Comparison of ENCODE assay signal across 37 cellular contexts in the genomic region with DNA sequence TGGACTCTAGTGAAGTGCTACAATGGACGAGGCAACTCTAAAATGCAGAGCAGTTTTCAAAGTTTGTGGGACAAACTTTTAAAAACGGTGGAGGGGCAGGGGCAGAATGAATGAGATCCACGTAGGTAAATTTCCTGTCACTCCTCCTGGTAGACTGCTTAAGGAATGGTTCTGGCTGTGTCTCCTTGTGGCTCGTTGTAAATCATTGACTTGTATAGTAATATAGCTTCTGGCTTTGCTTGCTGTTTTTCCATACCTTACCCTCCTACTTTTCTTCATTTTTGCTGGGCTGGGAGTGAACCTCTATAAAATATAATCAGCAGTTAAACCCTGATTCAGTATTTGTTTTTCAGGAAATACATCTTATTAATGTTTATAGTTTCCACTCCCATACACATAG.
"Had no signal": no experiment of that assay in that cellular context is flagged by ENCODE, and none has a peak within 500 bp of the region (broad histone marks: within the 10 kb centered on the region; RNA-seq: fewer than 3 reads in every experiment).

No MANE protein-coding gene starts in this region.

- H3K27ac Mint-ChIP-seq: activated CD4-positive, alpha-beta memory T cell treated with anti-CD3 and anti-CD28 coated beads, Interleukin-2, amount 10 ng/mL, durations not matched to agents 7 days and 5 days; activated CD8-positive, alpha-beta memory T cell treated with anti-CD3 and anti-CD28 coated beads, Interleukin-2, amount 10 ng/mL, durations not matched to agents 7 days and 5 days; activated naive CD8-positive, alpha-beta T cell; activated naive CD8-positive, alpha-beta T cell treated with anti-CD3 and anti-CD28 coated beads, Interleukin-2, amount 50 U/mL, for 24 hours; T-cell had no signal

- H3K27me3 Mint-ChIP-seq: activated CD4-positive, alpha-beta memory T cell treated with anti-CD3 and anti-CD28 coated beads, Interleukin-2, amount 10 ng/mL, durations not matched to agents 7 days and 5 days; activated CD8-positive, alpha-beta memory T cell treated with anti-CD3 and anti-CD28 coated beads, Interleukin-2, amount 10 ng/mL, durations not matched to agents 7 days and 5 days; activated naive CD4-positive, alpha-beta T cell treated with anti-CD3 and anti-CD28 coated beads, Interleukin-2, amount 10 ng/mL, durations not matched to agents 7 days and 5 days; activated naive CD8-positive, alpha-beta T cell; activated naive CD8-positive, alpha-beta T cell treated with anti-CD3 and anti-CD28 coated beads, Interleukin-2, amount 50 U/mL, for 24 hours; T-cell had no signal

- H3K4me1 ChIP-seq: Peyer's patch, SJSA1 had no signal

- DNase-seq: activated CD4-positive, alpha-beta memory T cell treated with anti-CD3 and anti-CD28 coated beads, Interleukin-2, amount 10 ng/mL, durations not matched to agents 7 days and 5 days; activated CD4-positive, alpha-beta T cell treated with anti-CD3 and anti-CD28 coated beads for 1 hour; activated CD4-positive, alpha-beta T cell treated with anti-CD3 and anti-CD28 coated beads for 48 hours; activated CD4-positive, CD25-positive, alpha-beta regulatory T cell; activated CD8-positive, alpha-beta memory T cell treated with anti-CD3 and anti-CD28 coated beads for 24 hours; activated CD8-positive, alpha-beta memory T cell treated with anti-CD3 and anti-CD28 coated beads, Interleukin-2, amount 10 ng/mL, durations not matched to agents 7 days and 5 days; activated CD8-positive, alpha-beta memory T cell treated with anti-CD3 and anti-CD28 coated beads, Interleukin-2, amount 50 U/mL, for 48 hours; activated effector memory CD4-positive, alpha-beta T cell treated with Interleukin-2 at 50 U/mL for 16 hours; activated naive CD4-positive, alpha-beta T cell treated with anti-CD3 and anti-CD28 coated beads, Interleukin-2, amount 10 ng/mL, durations not matched to agents 7 days and 5 days; activated naive CD8-positive, alpha-beta T cell treated with anti-CD3 and anti-CD28 coated beads, Interleukin-2, amount 50 U/mL, for 24 hours; activated T-cell treated with anti-CD3 and anti-CD28 coated beads, Interleukin-2, amount 50 U/mL, for 48 hours; aorta; brain microvascular endothelial cell; central memory CD4-positive, alpha-beta T cell; Kasumi-1; KG1; MG63; NCI-H1048; NCI-H1105 treated with DMSO at 0.1 percent for 48 hours; NCI-H1436; NCI-H1694; NCI-H1930; NCI-H2081 treated with DMSO at 0.1 percent for 48 hours; NCI-H226; NCI-H446 treated with DMSO at 0.1 percent for 48 hours; NCI-H524; NCI-H69; Peyer's patch; RPMI8226; SHP77 treated with DMSO at 0.1 percent for 48 hours; T-cell; T-helper 2 cell; T-helper 9 cell; WERI-Rb-1 had no signal

- H3K27me3 ChIP-seq: brain microvascular endothelial cell, MG63, Peyer's patch, SJSA1 had no signal

- H3K9me3 ChIP-seq: MG63, SJSA1 had no signal

- H3K36me3 Mint-ChIP-seq: activated CD8-positive, alpha-beta memory T cell treated with anti-CD3 and anti-CD28 coated beads, Interleukin-2, amount 10 ng/mL, durations not matched to agents 7 days and 5 days; activated naive CD4-positive, alpha-beta T cell treated with anti-CD3 and anti-CD28 coated beads, Interleukin-2, amount 10 ng/mL, durations not matched to agents 7 days and 5 days; activated naive CD8-positive, alpha-beta T cell; T-cell had no signal

- ATAC-seq: activated CD8-positive, alpha-beta memory T cell treated with anti-CD3 and anti-CD28 coated beads, Interleukin-2, amount 10 ng/mL, durations not matched to agents 7 days and 5 days; activated naive CD8-positive, alpha-beta T cell treated with anti-CD3 and anti-CD28 coated beads, Interleukin-2, amount 50 U/mL, for 24 hours; SK-N-SH treated with all-trans-retinoic acid at 6 μM for 48 hours; T-cell had no signal

- H3K4me3 Mint-ChIP-seq: activated CD4-positive, alpha-beta memory T cell treated with anti-CD3 and anti-CD28 coated beads, Interleukin-2, amount 10 ng/mL, durations not matched to agents 7 days and 5 days; activated CD8-positive, alpha-beta memory T cell treated with anti-CD3 and anti-CD28 coated beads, Interleukin-2, amount 10 ng/mL, durations not matched to agents 7 days and 5 days; activated naive CD4-positive, alpha-beta T cell treated with anti-CD3 and anti-CD28 coated beads, Interleukin-2, amount 10 ng/mL, durations not matched to agents 7 days and 5 days; activated naive CD8-positive, alpha-beta T cell; activated naive CD8-positive, alpha-beta T cell treated with anti-CD3 and anti-CD28 coated beads, Interleukin-2, amount 50 U/mL, for 24 hours; T-cell had no signal

- H3K36me3 ChIP-seq: brain microvascular endothelial cell, MG63, Peyer's patch, SJSA1, WERI-Rb-1 had no signal

- H3K4me3 ChIP-seq: MG63, Peyer's patch, SJSA1 had no signal

- H3K27ac ChIP-seq: brain microvascular endothelial cell, Peyer's patch, SJSA1, WERI-Rb-1 had no signal

- H3K4me1 Mint-ChIP-seq: activated CD4-positive, alpha-beta memory T cell treated with anti-CD3 and anti-CD28 coated beads, Interleukin-2, amount 10 ng/mL, durations not matched to agents 7 days and 5 days; activated CD8-positive, alpha-beta memory T cell treated with anti-CD3 and anti-CD28 coated beads, Interleukin-2, amount 10 ng/mL, durations not matched to agents 7 days and 5 days; activated naive CD4-positive, alpha-beta T cell treated with anti-CD3 and anti-CD28 coated beads, Interleukin-2, amount 10 ng/mL, durations not matched to agents 7 days and 5 days; activated naive CD8-positive, alpha-beta T cell treated with anti-CD3 and anti-CD28 coated beads, Interleukin-2, amount 50 U/mL, for 24 hours; T-cell had no signal
